8 cellular contexts compared by ENCODE assay signal in the genomic region with DNA sequence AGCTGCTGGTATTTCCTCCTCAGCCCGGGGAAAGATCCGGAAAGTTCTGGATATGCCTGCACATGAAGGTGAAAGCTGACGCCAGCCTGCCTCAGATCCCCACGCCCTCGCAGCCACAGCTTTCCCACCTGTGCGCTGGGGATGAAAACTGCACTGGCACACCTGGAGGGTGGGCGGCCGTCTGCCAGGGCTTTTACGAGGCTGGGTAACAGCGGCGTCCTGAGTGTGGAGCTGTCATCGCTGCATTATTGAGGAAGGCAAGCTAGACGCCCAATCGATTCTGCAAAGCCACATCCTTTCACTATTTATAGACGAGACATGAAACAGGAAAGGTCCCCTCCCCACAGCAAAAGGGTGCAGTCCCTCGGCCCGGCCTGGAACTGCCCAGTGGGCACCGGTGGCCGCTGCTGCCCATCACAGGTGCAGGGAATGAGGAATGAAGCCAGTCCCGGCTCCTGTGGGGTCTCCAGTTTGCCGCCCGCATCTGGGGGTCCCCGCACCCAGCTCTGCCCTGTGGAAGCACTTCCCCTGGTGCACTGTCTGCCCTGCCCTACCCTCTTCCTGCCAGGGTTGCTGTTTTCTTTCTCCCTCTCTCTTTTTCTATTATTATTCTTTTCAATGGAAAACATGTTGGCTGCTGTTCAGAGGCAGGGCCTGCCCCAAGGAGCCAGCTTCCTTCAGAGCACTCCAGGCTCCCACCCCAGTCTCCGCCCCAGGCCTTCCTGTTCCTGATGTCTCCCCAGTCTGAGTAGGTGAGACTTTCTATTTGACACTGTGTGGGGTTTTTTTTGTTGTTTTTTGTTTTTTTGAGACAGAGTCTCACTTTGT. TPM values are rescaled to one million over a fixed set of nuclear protein-coding genes. Genes with fewer than 3 reads are reported as not detected.
DNase-seq lines count a peak whose midpoint lies in the region; ATAC-seq, FAIRE-seq and TF ChIP-seq lines count a peak whose summit lies in the region.

No MANE protein-coding gene starts in this region.

- in situ Hi-C loops in mammary epithelial cell (cut with MboI; ENCODE audit: low sequenced_read_pairs in 2 of 2), result loop anchor here in 1 of 2 donors (10.0 kb wide), 1 partner anchor 86 kb away; no protein-coding TSS in a partner anchor

- DNase-seq in GM19239 (ENCODE audit: insufficient read length, low spot score) (peak; percentile 81), T-cell (peak in 30 of 34 experiments; percentile 27 to 59 (median 42)), mammary epithelial cell (no peak), osteoblast (ENCODE audit: insufficient read length, low spot score, missing footprints) (no peak), SW 1271 (lab: John Stamatoyannopoulos, UW) (no peak), MG63 (no peak)

- H3K4me2 ChIP-seq in mammary epithelial cell (ENCODE audit: insufficient read depth, low read depth, low read length) (peak overlapping the region; percentile 18), osteoblast (ENCODE audit: insufficient read depth, low read length) (no peak overlapping the region)

- H3K4me1 Mint-ChIP-seq in T-cell, result peaks cover 57 to 78% (median 73%) of the 10 kb centered on the region in 3 donors

- H3K36me3 Mint-ChIP-seq in T-cell, result peaks cover 7% of the 10 kb centered on the region

- no peak overlapping the region for H3K4me3 ChIP-seq in mammary epithelial cell (replicated peaks in 1 of 3; ENCODE audit: insufficient read depth in 1 of 3, low read depth in 2 of 3, low read length in 3 of 3)
- H3K4me3 ChIP-seq in osteoblast (ENCODE audit: insufficient read depth, low read length), result no peak overlapping the region
- no peak overlapping the region for H3K4me3 ChIP-seq in MG63

- ATAC-seq in T-cell (replicated peaks in 1 of 4), result peak; percentile 54 to 75 (median 62)
- no peak for ATAC-seq in GM18502 (IDR thresholded peaks at IDR 0.05; ENCODE audit: poor library complexity, unreplicated experiment)
- no peak for ATAC-seq in GM18511 (IDR thresholded peaks at IDR 0.05; ENCODE audit: unreplicated experiment)

- no peaks in the 10 kb centered on the region for H3K9me3 Mint-ChIP-seq in T-cell

- no peak overlapping the region for H3K9ac ChIP-seq in mammary epithelial cell (ENCODE audit: insufficient read depth, low read length)

- no peaks in the 10 kb centered on the region for H3K9me3 ChIP-seq in mammary epithelial cell (replicated peaks; ENCODE audit: insufficient read depth, low read length)
- no peaks in the 10 kb centered on the region for H3K9me3 ChIP-seq in osteoblast (ENCODE audit: low read depth, low read length)
- no peaks in the 10 kb centered on the region for H3K9me3 ChIP-seq in MG63

- dilution Hi-C loops in mammary epithelial cell (cut with HindIII; ENCODE audit: low sequenced_read_pairs), result no loop called here

- H3K27me3 Mint-ChIP-seq in T-cell, result no peaks in the 10 kb centered on the region

- peak overlapping the region; percentile 98 to 100 for H3K27ac Mint-ChIP-seq in T-cell

- no peaks in the 10 kb centered on the region for H3K27me3 ChIP-seq in mammary epithelial cell (ENCODE audit: insufficient read depth, low read length)
- no peaks in the 10 kb centered on the region for H3K27me3 ChIP-seq in osteoblast (ENCODE audit: insufficient read depth, low read length)
- no peaks in the 10 kb centered on the region for H3K27me3 ChIP-seq in MG63

- no TSS peak for BruUV-seq in mammary epithelial cell (replicated peaks; lab: Mats Ljungman, UMichigan)

- intact Hi-C loops in mammary epithelial cell (cut with micrococcal nuclease), result no loop called here

- peaks cover 49% of the 10 kb centered on the region for H3K4me1 ChIP-seq in mammary epithelial cell (ENCODE audit: insufficient read depth, low read length)
- H3K4me1 ChIP-seq in osteoblast (ENCODE audit: insufficient read depth, low read length), result peaks cover 15% of the 10 kb centered on the region

- WGBS in mammary epithelial cell (ENCODE audit: low coverage, missing lambda C conversion rate), result 65% methylated on average over 13 of the region's 24 CpGs

- FAIRE-seq in GM19239 (lab: Jason Lieb, UNC), result peak; percentile 94

- CTCF ChIA-PET in T-cell (lab: Charles Lee), result interaction anchor here in 1 of 2 donors (0.6 to 1.3 kb wide), 2 partner anchors 55 to 95 kb away, joined by 4 to 6 read pairs; no protein-coding TSS in a partner anchor
- CTCF ChIA-PET in mammary epithelial cell (lab: Charles Lee; ENCODE audit: low non-redundant PET), result no interaction called here

- TF ChIP-seq CTCF in mammary epithelial cell (conservative IDR thresholded peaks at IDR 0.05 in 1 of 2, IDR thresholded peaks at IDR 0.05 in 1 of 2; ENCODE audit: extremely low read depth in 1 of 2, insufficient read depth in 1 of 2, low read depth in 1 of 2, low read length in 2 of 2) (no peak), osteoblast (IDR thresholded peaks at IDR 0.05; ENCODE audit: extremely low read depth, low read depth, low read length) (no peak)

- H3K27ac ChIP-seq in mammary epithelial cell (ENCODE audit: insufficient read depth, low read depth, low read length) (no peak overlapping the region), osteoblast (ENCODE audit: low read depth, low read length) (peak overlapping the region; percentile 36)

- H4K20me1 ChIP-seq in mammary epithelial cell (ENCODE audit: insufficient read depth, low read length) (peaks cover 39% of the 10 kb centered on the region), osteoblast (ENCODE audit: insufficient read depth, low read length) (peaks cover 36% of the 10 kb centered on the region)

- POLR2A ChIA-PET in T-cell (lab: Charles Lee), result interaction anchor here (0.6 to 0.8 kb wide), 5 partner anchors 9 to 310 kb away, joined by 3 to 11 read pairs (median 4); no protein-coding TSS in a partner anchor

- H2AFZ ChIP-seq in mammary epithelial cell (ENCODE audit: low read depth, low read length) (no peak overlapping the region), osteoblast (ENCODE audit: low read length) (no peak overlapping the region)

- peak overlapping the region; percentile 82 to 87 (median 83) for H3K4me3 Mint-ChIP-seq in T-cell

- H3K79me2 ChIP-seq in mammary epithelial cell (ENCODE audit: insufficient read depth, low read length), result peaks cover 100% of the 10 kb centered on the region
- H3K79me2 ChIP-seq in osteoblast (ENCODE audit: insufficient read depth, low read length), result peaks cover 64% of the 10 kb centered on the region

- H3K36me3 ChIP-seq in mammary epithelial cell (ENCODE audit: insufficient read depth, low read length) (peaks cover 24% of the 10 kb centered on the region), osteoblast (ENCODE audit: insufficient read depth, low read length) (peaks cover 8% of the 10 kb centered on the region), MG63 (no peaks in the 10 kb centered on the region)

RNA-seq across cellular contexts. Expression of gene NOTCH1, which starts 7.0 kb away (rescaled TPM):
- total RNA-seq in T-cell, result 10 to 100 TPM; 50.1 to 96.1 (median 84.1) TPM
- 100 to 1,000 TPM; 170 to 189 TPM for total RNA-seq in mammary epithelial cell
- polyA plus RNA-seq in mammary epithelial cell, result 17.6 TPM
- polyA minus RNA-seq in mammary epithelial cell, result 39.0 TPM
- total RNA-seq in osteoblast, result 10.5 and 14.4 TPM in 2 replicates
- 4.4 and 4.7 TPM in 2 replicates for total RNA-seq in MG63 (2014; rRNA removed; shearing (Covaris generic); ENCODE audit: low replicate concordance)

RNA-seq across cellular contexts. Expression of gene SEC16A, which starts 56.0 kb away (rescaled TPM):
- total RNA-seq in T-cell (10 to 100 TPM; 76.3 to 99.0 (median 92.4) TPM), mammary epithelial cell (100 to 1,000 TPM in 1 of 2 donors, 10 to 100 TPM in 1; 66.0 to 106 TPM), osteoblast (36.8 and 38.4 TPM in 2 replicates)
- 23.9 TPM for polyA plus RNA-seq in mammary epithelial cell
- 125 TPM for polyA minus RNA-seq in mammary epithelial cell
- 4.3 and 7.5 TPM in 2 replicates for total RNA-seq in MG63 (2014; rRNA removed; shearing (Covaris generic); ENCODE audit: low replicate concordance)

Comparison
In these comparisons a context has a peak if more than half of its experiments do, and no peak if none do; other contexts are left out.
1. DNase-seq: peak in GM19239 (single experiment) and T-cell (30 of 34); none in mammary epithelial cell (single experiment), osteoblast (single experiment), SW 1271 (0 of 2) and MG63 (single experiment).
2. ATAC-seq: peak in T-cell (4 of 4); none in GM18502 (single experiment) and GM18511 (single experiment).